ENCODE assay signal across 1 cellular context in the genomic region with DNA sequence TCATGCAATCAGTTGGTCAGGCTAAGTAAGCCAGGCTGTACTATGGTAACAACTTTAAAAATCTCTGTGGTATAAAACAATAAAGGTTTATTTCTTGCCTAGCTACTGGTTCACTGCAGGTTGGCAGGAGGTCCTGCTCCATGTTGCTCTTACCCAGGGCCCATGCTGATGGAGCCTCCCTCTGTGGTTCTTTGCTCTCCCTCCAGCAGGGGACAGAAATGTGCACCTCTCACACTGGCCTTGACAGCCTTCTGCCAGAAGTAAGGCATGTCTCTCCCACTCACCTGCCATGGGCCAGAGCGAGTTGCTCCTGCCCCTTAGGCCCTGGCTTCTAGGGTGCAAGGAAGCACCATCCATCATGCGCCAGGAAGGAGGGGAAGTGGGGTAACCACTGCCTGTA.
TF ChIP-seq lines count a peak whose summit lies in the region.

No MANE protein-coding gene starts in this region.

TF ChIP-seq in GM23338, 12 proteins besides CTCF, POLR2A, EP300 and RAD21 (continued from another document):
- TF ChIP-seq, protein P1, sequence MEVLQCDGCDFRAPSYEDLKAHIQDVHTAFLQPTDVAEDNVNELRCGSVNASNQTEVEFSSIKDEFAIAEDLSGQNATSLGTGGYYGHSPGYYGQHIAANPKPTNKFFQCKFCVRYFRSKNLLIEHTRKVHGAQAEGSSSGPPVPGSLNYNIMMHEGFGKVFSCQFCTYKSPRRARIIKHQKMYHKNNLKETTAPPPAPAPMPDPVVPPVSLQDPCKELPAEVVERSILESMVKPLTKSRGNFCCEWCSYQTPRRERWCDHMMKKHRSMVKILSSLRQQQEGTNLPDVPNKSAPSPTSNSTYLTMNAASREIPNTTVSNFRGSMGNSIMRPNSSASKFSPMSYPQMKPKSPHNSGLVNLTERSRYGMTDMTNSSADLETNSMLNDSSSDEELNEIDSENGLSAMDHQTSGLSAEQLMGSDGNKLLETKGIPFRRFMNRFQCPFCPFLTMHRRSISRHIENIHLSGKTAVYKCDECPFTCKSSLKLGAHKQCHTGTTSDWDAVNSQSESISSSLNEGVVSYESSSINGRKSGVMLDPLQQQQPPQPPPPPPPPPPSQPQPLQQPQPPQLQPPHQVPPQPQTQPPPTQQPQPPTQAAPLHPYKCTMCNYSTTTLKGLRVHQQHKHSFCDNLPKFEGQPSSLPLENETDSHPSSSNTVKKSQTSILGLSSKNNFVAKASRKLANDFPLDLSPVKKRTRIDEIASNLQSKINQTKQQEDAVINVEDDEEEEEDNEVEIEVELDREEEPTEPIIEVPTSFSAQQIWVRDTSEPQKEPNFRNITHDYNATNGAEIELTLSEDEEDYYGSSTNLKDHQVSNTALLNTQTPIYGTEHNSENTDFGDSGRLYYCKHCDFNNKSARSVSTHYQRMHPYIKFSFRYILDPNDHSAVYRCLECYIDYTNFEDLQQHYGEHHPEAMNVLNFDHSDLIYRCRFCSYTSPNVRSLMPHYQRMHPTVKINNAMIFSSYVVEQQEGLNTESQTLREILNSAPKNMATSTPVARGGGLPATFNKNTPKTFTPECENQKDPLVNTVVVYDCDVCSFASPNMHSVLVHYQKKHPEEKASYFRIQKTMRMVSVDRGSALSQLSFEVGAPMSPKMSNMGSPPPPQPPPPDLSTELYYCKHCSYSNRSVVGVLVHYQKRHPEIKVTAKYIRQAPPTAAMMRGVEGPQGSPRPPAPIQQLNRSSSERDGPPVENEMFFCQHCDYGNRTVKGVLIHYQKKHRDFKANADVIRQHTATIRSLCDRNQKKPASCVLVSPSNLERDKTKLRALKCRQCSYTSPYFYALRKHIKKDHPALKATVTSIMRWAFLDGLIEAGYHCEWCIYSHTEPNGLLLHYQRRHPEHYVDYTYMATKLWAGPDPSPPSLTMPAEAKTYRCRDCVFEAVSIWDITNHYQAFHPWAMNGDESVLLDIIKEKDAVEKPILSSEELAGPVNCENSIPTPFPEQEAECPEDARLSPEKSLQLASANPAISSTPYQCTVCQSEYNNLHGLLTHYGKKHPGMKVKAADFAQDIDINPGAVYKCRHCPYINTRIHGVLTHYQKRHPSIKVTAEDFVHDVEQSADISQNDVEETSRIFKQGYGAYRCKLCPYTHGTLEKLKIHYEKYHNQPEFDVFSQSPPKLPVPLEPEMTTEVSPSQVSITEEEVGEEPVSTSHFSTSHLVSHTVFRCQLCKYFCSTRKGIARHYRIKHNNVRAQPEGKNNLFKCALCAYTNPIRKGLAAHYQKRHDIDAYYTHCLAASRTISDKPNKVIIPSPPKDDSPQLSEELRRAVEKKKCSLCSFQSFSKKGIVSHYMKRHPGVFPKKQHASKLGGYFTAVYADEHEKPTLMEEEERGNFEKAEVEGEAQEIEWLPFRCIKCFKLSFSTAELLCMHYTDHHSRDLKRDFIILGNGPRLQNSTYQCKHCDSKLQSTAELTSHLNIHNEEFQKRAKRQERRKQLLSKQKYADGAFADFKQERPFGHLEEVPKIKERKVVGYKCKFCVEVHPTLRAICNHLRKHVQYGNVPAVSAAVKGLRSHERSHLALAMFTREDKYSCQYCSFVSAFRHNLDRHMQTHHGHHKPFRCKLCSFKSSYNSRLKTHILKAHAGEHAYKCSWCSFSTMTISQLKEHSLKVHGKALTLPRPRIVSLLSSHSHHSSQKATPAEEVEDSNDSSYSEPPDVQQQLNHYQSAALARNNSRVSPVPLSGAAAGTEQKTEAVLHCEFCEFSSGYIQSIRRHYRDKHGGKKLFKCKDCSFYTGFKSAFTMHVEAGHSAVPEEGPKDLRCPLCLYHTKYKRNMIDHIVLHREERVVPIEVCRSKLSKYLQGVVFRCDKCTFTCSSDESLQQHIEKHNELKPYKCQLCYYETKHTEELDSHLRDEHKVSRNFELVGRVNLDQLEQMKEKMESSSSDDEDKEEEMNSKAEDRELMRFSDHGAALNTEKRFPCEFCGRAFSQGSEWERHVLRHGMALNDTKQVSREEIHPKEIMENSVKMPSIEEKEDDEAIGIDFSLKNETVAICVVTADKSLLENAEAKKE (CRISPR knock-in tag; IDR thresholded peaks at IDR 0.05), result no peak
- TF ChIP-seq, protein P2, sequence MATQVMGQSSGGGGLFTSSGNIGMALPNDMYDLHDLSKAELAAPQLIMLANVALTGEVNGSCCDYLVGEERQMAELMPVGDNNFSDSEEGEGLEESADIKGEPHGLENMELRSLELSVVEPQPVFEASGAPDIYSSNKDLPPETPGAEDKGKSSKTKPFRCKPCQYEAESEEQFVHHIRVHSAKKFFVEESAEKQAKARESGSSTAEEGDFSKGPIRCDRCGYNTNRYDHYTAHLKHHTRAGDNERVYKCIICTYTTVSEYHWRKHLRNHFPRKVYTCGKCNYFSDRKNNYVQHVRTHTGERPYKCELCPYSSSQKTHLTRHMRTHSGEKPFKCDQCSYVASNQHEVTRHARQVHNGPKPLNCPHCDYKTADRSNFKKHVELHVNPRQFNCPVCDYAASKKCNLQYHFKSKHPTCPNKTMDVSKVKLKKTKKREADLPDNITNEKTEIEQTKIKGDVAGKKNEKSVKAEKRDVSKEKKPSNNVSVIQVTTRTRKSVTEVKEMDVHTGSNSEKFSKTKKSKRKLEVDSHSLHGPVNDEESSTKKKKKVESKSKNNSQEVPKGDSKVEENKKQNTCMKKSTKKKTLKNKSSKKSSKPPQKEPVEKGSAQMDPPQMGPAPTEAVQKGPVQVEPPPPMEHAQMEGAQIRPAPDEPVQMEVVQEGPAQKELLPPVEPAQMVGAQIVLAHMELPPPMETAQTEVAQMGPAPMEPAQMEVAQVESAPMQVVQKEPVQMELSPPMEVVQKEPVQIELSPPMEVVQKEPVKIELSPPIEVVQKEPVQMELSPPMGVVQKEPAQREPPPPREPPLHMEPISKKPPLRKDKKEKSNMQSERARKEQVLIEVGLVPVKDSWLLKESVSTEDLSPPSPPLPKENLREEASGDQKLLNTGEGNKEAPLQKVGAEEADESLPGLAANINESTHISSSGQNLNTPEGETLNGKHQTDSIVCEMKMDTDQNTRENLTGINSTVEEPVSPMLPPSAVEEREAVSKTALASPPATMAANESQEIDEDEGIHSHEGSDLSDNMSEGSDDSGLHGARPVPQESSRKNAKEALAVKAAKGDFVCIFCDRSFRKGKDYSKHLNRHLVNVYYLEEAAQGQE (IDR thresholded peaks at IDR 0.05; ENCODE audit: unreplicated experiment), result no peak
- no peak for TF ChIP-seq ZNF114 (CRISPR knock-in tag; IDR thresholded peaks at IDR 0.05)
- no peak for TF ChIP-seq JUNB (IDR thresholded peaks at IDR 0.05; ENCODE audit: unreplicated experiment)
- TF ChIP-seq, protein P3, sequence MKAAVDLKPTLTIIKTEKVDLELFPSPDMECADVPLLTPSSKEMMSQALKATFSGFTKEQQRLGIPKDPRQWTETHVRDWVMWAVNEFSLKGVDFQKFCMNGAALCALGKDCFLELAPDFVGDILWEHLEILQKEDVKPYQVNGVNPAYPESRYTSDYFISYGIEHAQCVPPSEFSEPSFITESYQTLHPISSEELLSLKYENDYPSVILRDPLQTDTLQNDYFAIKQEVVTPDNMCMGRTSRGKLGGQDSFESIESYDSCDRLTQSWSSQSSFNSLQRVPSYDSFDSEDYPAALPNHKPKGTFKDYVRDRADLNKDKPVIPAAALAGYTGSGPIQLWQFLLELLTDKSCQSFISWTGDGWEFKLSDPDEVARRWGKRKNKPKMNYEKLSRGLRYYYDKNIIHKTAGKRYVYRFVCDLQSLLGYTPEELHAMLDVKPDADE (IDR thresholded peaks at IDR 0.05), result no peak
